In the genomic region with DNA sequence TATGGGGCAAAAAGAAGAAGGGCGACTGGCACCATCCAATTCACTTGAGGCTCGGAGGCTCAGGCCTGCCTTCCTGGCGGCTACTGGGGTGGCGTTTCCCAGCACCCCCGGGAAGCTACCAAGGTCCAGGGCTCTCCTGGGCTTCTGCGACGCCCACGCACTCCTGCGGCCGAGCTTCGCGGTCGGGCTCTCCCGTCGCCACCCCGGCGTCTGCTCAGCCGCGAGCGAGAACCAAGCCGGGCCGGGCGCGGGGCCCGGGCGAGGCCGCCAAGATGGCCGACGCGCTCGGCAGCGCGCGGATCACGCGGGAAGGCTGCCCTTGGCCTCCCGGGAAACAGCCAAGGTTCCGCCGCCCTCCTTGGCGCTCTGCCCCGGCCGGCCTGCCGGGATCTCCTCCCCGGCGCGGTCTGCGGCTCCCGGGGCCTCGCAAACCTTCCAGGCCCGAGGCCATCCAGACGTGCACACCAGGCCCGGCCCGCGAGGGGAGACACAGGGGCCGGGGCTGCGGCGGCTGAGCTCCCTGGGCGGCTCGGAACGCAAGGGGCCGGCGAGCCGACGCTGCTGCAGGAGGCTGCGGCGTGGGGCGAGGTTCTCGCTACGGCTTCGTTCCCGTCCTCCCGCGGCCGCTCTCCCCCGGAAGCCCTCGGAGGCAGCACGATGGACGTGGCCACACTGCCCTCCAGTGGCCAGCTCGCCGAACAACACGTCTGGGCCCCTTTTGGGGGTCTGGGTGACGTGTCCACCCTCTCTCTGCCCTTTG, we compare ENCODE assay signal across 1 cellular context.
TF ChIP-seq lines count a peak whose summit lies in the region.

No MANE protein-coding gene starts in this region.

TF ChIP-seq in K562, 482 proteins besides CTCF, POLR2A, EP300 and RAD21 (continued from another document and continues in another):
- TF ChIP-seq, protein P1, sequence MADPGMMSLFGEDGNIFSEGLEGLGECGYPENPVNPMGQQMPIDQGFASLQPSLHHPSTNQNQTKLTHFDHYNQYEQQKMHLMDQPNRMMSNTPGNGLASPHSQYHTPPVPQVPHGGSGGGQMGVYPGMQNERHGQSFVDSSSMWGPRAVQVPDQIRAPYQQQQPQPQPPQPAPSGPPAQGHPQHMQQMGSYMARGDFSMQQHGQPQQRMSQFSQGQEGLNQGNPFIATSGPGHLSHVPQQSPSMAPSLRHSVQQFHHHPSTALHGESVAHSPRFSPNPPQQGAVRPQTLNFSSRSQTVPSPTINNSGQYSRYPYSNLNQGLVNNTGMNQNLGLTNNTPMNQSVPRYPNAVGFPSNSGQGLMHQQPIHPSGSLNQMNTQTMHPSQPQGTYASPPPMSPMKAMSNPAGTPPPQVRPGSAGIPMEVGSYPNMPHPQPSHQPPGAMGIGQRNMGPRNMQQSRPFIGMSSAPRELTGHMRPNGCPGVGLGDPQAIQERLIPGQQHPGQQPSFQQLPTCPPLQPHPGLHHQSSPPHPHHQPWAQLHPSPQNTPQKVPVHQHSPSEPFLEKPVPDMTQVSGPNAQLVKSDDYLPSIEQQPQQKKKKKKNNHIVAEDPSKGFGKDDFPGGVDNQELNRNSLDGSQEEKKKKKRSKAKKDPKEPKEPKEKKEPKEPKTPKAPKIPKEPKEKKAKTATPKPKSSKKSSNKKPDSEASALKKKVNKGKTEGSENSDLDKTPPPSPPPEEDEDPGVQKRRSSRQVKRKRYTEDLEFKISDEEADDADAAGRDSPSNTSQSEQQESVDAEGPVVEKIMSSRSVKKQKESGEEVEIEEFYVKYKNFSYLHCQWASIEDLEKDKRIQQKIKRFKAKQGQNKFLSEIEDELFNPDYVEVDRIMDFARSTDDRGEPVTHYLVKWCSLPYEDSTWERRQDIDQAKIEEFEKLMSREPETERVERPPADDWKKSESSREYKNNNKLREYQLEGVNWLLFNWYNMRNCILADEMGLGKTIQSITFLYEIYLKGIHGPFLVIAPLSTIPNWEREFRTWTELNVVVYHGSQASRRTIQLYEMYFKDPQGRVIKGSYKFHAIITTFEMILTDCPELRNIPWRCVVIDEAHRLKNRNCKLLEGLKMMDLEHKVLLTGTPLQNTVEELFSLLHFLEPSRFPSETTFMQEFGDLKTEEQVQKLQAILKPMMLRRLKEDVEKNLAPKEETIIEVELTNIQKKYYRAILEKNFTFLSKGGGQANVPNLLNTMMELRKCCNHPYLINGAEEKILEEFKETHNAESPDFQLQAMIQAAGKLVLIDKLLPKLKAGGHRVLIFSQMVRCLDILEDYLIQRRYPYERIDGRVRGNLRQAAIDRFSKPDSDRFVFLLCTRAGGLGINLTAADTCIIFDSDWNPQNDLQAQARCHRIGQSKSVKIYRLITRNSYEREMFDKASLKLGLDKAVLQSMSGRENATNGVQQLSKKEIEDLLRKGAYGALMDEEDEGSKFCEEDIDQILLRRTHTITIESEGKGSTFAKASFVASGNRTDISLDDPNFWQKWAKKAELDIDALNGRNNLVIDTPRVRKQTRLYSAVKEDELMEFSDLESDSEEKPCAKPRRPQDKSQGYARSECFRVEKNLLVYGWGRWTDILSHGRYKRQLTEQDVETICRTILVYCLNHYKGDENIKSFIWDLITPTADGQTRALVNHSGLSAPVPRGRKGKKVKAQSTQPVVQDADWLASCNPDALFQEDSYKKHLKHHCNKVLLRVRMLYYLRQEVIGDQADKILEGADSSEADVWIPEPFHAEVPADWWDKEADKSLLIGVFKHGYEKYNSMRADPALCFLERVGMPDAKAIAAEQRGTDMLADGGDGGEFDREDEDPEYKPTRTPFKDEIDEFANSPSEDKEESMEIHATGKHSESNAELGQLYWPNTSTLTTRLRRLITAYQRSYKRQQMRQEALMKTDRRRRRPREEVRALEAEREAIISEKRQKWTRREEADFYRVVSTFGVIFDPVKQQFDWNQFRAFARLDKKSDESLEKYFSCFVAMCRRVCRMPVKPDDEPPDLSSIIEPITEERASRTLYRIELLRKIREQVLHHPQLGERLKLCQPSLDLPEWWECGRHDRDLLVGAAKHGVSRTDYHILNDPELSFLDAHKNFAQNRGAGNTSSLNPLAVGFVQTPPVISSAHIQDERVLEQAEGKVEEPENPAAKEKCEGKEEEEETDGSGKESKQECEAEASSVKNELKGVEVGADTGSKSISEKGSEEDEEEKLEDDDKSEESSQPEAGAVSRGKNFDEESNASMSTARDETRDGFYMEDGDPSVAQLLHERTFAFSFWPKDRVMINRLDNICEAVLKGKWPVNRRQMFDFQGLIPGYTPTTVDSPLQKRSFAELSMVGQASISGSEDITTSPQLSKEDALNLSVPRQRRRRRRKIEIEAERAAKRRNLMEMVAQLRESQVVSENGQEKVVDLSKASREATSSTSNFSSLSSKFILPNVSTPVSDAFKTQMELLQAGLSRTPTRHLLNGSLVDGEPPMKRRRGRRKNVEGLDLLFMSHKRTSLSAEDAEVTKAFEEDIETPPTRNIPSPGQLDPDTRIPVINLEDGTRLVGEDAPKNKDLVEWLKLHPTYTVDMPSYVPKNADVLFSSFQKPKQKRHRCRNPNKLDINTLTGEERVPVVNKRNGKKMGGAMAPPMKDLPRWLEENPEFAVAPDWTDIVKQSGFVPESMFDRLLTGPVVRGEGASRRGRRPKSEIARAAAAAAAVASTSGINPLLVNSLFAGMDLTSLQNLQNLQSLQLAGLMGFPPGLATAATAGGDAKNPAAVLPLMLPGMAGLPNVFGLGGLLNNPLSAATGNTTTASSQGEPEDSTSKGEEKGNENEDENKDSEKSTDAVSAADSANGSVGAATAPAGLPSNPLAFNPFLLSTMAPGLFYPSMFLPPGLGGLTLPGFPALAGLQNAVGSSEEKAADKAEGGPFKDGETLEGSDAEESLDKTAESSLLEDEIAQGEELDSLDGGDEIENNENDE (IDR thresholded peaks at IDR 0.05; ENCODE audit: low read depth, low read length): no peak
- no peak for TF ChIP-seq ZNF354B (CRISPR knock-in tag; IDR thresholded peaks at IDR 0.05)
- no peak for TF ChIP-seq FOXJ3 (CRISPR knock-in tag; IDR thresholded peaks at IDR 0.05)
- no peak for TF ChIP-seq DACH1 (IDR thresholded peaks at IDR 0.05; ENCODE audit: partially characterized antibody)
- TF ChIP-seq, protein P2, sequence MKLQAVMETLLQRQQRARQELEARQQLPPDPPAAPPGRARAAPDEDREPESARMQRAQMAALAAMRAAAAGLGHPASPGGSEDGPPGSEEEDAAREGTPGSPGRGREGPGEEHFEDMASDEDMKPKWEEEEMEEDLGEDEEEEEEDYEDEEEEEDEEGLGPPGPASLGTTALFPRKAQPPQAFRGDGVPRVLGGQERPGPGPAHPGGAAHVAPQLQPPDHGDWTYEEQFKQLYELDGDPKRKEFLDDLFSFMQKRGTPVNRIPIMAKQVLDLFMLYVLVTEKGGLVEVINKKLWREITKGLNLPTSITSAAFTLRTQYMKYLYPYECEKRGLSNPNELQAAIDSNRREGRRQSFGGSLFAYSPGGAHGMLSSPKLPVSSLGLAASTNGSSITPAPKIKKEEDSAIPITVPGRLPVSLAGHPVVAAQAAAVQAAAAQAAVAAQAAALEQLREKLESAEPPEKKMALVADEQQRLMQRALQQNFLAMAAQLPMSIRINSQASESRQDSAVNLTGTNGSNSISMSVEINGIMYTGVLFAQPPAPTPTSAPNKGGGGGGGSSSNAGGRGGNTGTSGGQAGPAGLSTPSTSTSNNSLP (IDR thresholded peaks at IDR 0.05; ENCODE audit: borderline replicate concordance, low read depth, low read length): no peak
- no peak for TF ChIP-seq ZNF316 (IDR thresholded peaks at IDR 0.05)
- no peak for TF ChIP-seq U2AF2 (optimal IDR thresholded peaks at IDR 0.05; ENCODE audit: low read depth, low read length)
- TF ChIP-seq, protein P3, sequence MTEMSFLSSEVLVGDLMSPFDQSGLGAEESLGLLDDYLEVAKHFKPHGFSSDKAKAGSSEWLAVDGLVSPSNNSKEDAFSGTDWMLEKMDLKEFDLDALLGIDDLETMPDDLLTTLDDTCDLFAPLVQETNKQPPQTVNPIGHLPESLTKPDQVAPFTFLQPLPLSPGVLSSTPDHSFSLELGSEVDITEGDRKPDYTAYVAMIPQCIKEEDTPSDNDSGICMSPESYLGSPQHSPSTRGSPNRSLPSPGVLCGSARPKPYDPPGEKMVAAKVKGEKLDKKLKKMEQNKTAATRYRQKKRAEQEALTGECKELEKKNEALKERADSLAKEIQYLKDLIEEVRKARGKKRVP (CRISPR knock-in tag; IDR thresholded peaks at IDR 0.05): no peak
- TF ChIP-seq ZNF217 (CRISPR knock-in tag; IDR thresholded peaks at IDR 0.05): no peak
- no peak; the same call in 1 of the 2 replicates for TF ChIP-seq ZBTB1 (CRISPR knock-in tag; IDR thresholded peaks at IDR 0.05; ENCODE audit: borderline replicate concordance, low read depth)
- 0 out of 2 replicates have a peak, but pooled peaks have one; percentile 76 for TF ChIP-seq KAT7 (CRISPR knock-in tag; IDR thresholded peaks at IDR 0.05; ENCODE audit: borderline replicate concordance)
- no peak for TF ChIP-seq FOS (IDR thresholded peaks at IDR 0.05; ENCODE audit: extremely low read depth, insufficient read length)
- TF ChIP-seq CEBPB (tag; IDR thresholded peaks at IDR 0.05): no peak
- no peak for TF ChIP-seq NEUROD1 (IDR thresholded peaks at IDR 0.05; ENCODE audit: borderline replicate concordance, low read depth, low read length, partially characterized antibody)
- no peak for TF ChIP-seq TEAD2 (tag; IDR thresholded peaks at IDR 0.05)
- TF ChIP-seq, protein P4, sequence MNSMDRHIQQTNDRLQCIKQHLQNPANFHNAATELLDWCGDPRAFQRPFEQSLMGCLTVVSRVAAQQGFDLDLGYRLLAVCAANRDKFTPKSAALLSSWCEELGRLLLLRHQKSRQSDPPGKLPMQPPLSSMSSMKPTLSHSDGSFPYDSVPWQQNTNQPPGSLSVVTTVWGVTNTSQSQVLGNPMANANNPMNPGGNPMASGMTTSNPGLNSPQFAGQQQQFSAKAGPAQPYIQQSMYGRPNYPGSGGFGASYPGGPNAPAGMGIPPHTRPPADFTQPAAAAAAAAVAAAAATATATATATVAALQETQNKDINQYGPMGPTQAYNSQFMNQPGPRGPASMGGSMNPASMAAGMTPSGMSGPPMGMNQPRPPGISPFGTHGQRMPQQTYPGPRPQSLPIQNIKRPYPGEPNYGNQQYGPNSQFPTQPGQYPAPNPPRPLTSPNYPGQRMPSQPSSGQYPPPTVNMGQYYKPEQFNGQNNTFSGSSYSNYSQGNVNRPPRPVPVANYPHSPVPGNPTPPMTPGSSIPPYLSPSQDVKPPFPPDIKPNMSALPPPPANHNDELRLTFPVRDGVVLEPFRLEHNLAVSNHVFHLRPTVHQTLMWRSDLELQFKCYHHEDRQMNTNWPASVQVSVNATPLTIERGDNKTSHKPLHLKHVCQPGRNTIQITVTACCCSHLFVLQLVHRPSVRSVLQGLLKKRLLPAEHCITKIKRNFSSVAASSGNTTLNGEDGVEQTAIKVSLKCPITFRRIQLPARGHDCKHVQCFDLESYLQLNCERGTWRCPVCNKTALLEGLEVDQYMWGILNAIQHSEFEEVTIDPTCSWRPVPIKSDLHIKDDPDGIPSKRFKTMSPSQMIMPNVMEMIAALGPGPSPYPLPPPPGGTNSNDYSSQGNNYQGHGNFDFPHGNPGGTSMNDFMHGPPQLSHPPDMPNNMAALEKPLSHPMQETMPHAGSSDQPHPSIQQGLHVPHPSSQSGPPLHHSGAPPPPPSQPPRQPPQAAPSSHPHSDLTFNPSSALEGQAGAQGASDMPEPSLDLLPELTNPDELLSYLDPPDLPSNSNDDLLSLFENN (IDR thresholded peaks at IDR 0.05; ENCODE audit: low read depth in 2 of 2, low read length in 2 of 2): no peak
- TF ChIP-seq, protein P5, sequence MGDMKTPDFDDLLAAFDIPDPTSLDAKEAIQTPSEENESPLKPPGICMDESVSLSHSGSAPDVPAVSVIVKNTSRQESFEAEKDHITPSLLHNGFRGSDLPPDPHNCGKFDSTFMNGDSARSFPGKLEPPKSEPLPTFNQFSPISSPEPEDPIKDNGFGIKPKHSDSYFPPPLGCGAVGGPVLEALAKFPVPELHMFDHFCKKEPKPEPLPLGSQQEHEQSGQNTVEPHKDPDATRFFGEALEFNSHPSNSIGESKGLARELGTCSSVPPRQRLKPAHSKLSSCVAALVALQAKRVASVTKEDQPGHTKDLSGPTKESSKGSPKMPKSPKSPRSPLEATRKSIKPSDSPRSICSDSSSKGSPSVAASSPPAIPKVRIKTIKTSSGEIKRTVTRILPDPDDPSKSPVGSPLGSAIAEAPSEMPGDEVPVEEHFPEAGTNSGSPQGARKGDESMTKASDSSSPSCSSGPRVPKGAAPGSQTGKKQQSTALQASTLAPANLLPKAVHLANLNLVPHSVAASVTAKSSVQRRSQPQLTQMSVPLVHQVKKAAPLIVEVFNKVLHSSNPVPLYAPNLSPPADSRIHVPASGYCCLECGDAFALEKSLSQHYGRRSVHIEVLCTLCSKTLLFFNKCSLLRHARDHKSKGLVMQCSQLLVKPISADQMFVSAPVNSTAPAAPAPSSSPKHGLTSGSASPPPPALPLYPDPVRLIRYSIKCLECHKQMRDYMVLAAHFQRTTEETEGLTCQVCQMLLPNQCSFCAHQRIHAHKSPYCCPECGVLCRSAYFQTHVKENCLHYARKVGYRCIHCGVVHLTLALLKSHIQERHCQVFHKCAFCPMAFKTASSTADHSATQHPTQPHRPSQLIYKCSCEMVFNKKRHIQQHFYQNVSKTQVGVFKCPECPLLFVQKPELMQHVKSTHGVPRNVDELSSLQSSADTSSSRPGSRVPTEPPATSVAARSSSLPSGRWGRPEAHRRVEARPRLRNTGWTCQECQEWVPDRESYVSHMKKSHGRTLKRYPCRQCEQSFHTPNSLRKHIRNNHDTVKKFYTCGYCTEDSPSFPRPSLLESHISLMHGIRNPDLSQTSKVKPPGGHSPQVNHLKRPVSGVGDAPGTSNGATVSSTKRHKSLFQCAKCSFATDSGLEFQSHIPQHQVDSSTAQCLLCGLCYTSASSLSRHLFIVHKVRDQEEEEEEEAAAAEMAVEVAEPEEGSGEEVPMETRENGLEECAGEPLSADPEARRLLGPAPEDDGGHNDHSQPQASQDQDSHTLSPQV (IDR thresholded peaks at IDR 0.05): peak; percentile 99
- no peak for TF ChIP-seq NUFIP1 (IDR thresholded peaks at IDR 0.05; ENCODE audit: partially characterized antibody)
- TF ChIP-seq ETV1 (tag; conservative IDR thresholded peaks at IDR 0.05; ENCODE audit: low read depth): peak; percentile 70
- no peak for TF ChIP-seq SLC30A9 (CRISPR knock-in tag; IDR thresholded peaks at IDR 0.05)
- TF ChIP-seq PHTF2 (CRISPR knock-in tag; IDR thresholded peaks at IDR 0.05): no peak
- peak; percentile 71 for TF ChIP-seq CREM (IDR thresholded peaks at IDR 0.05; ENCODE audit: low read depth)
- TF ChIP-seq, protein P6, sequence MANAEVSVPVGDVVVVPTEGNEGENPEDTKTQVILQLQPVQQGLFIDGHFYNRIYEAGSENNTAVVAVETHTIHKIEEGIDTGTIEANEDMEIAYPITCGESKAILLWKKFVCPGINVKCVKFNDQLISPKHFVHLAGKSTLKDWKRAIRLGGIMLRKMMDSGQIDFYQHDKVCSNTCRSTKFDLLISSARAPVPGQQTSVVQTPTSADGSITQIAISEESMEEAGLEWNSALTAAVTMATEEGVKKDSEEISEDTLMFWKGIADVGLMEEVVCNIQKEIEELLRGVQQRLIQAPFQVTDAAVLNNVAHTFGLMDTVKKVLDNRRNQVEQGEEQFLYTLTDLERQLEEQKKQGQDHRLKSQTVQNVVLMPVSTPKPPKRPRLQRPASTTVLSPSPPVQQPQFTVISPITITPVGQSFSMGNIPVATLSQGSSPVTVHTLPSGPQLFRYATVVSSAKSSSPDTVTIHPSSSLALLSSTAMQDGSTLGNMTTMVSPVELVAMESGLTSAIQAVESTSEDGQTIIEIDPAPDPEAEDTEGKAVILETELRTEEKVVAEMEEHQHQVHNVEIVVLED (CRISPR knock-in tag; IDR thresholded peaks at IDR 0.05): peak; percentile 25; the same call in 1 of the 2 replicates
